In genomic region chr7:108340856-108341411, GRCh38 we compare ENCODE assay signal across 1 cellular context.
A peak's percentile ranks its signal among the peaks of the same experiment; 100 is the strongest.
TF ChIP-seq lines count a peak whose summit lies in the region.

No MANE protein-coding gene starts in this region.

TF ChIP-seq in HepG2, 621 proteins besides CTCF, POLR2A, EP300 and RAD21 (continued from another document):
- TF ChIP-seq, protein P1, sequence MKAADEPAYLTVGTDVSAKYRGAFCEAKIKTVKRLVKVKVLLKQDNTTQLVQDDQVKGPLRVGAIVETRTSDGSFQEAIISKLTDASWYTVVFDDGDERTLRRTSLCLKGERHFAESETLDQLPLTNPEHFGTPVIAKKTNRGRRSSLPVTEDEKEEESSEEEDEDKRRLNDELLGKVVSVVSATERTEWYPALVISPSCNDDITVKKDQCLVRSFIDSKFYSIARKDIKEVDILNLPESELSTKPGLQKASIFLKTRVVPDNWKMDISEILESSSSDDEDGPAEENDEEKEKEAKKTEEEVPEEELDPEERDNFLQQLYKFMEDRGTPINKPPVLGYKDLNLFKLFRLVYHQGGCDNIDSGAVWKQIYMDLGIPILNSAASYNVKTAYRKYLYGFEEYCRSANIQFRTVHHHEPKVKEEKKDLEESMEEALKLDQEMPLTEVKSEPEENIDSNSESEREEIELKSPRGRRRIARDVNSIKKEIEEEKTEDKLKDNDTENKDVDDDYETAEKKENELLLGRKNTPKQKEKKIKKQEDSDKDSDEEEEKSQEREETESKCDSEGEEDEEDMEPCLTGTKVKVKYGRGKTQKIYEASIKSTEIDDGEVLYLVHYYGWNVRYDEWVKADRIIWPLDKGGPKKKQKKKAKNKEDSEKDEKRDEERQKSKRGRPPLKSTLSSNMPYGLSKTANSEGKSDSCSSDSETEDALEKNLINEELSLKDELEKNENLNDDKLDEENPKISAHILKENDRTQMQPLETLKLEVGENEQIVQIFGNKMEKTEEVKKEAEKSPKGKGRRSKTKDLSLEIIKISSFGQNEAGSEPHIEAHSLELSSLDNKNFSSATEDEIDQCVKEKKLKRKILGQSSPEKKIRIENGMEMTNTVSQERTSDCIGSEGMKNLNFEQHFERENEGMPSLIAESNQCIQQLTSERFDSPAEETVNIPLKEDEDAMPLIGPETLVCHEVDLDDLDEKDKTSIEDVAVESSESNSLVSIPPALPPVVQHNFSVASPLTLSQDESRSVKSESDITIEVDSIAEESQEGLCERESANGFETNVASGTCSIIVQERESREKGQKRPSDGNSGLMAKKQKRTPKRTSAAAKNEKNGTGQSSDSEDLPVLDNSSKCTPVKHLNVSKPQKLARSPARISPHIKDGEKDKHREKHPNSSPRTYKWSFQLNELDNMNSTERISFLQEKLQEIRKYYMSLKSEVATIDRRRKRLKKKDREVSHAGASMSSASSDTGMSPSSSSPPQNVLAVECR (CRISPR knock-in tag; IDR thresholded peaks at IDR 0.05; ENCODE audit: borderline replicate concordance): peak; percentile 17; the same call in 1 of the 2 replicates
- peak; percentile 68; the same call in 1 of the 2 replicates for TF ChIP-seq DPF2 (CRISPR knock-in tag; IDR thresholded peaks at IDR 0.05; ENCODE audit: borderline replicate concordance, low read depth)
- peak; percentile 66 for TF ChIP-seq PHF21A (CRISPR knock-in tag; IDR thresholded peaks at IDR 0.05)
- TF ChIP-seq NCOA2 (CRISPR knock-in tag; IDR thresholded peaks at IDR 0.05): peak; percentile 67
- peak; percentile 71; the same call in 1 of the 2 replicates for TF ChIP-seq ONECUT2 (CRISPR knock-in tag; IDR thresholded peaks at IDR 0.05)
- no peak for TF ChIP-seq HNF1B (CRISPR knock-in tag; IDR thresholded peaks at IDR 0.05)
- peak; percentile 64; the same call in 1 of the 2 replicates for TF ChIP-seq FOSL1 (CRISPR knock-in tag; IDR thresholded peaks at IDR 0.05; ENCODE audit: borderline replicate concordance)
